28 cellular contexts compared by ENCODE assay signal in genomic region chr11:2247496-2247895, GRCh38. TPM values are rescaled to one million over a fixed set of nuclear protein-coding genes. Genes with fewer than 3 reads are reported as not detected.
"Had no signal": no experiment of that assay in that cellular context is flagged by ENCODE, and none has a peak within 500 bp of the region (broad histone marks: within the 10 kb centered on the region; RNA-seq: fewer than 3 reads in every experiment).

No MANE protein-coding gene starts in this region.

- H3K27ac ChIP-seq: adrenal gland, body of pancreas, breast epithelium, KMS-11, Peyer's patch, SJSA1 had no signal

- H3K27ac Mint-ChIP-seq: activated CD4-positive, alpha-beta T cell treated with anti-CD3 and anti-CD28 coated beads, Interleukin-2, amount 10 ng/mL, durations not matched to agents 24 days and 14 days; activated CD8-positive, alpha-beta T cell treated with anti-CD3 and anti-CD28 coated beads, Interleukin-2, amount 10 ng/mL, durations not matched to agents 7 days and 5 days; activated naive CD4-positive, alpha-beta T cell treated with anti-CD3 and anti-CD28 coated beads, Interleukin-2, amount 50 U/mL, for 24 hours; activated T-cell treated with anti-CD3 and anti-CD28 coated beads, Interleukin-2, amount 50 U/mL, for 24 hours; activated T-helper 2 cell treated with anti-CD3 and anti-CD28 coated beads, Interferon-gamma antibody, Interleukin-2, Interleukin-4, amounts not matched to agents 10 μg/mL and 5 μg/mL and 100 μg/mL, durations not matched to agents 14 hours and 24 hours and 36 hours had no signal

- H3K4me3 ChIP-seq: adrenal gland, body of pancreas, breast epithelium, Peyer's patch, SJSA1 had no signal

- H3K4me1 ChIP-seq: adrenal gland, body of pancreas, breast epithelium, Peyer's patch, SJSA1 had no signal

- H3K27me3 Mint-ChIP-seq: activated naive CD4-positive, alpha-beta T cell treated with anti-CD3 and anti-CD28 coated beads, Interleukin-2, amount 50 U/mL, for 24 hours; activated T-cell treated with anti-CD3 and anti-CD28 coated beads, Interleukin-2, amount 50 U/mL, for 24 hours had no signal

- H3K36me3 ChIP-seq: adrenal gland, breast epithelium, Peyer's patch, SJSA1 had no signal

- H3K9me3 Mint-ChIP-seq: activated CD4-positive, alpha-beta T cell treated with anti-CD3 and anti-CD28 coated beads, Interleukin-2, amount 10 ng/mL, durations not matched to agents 24 days and 14 days; activated naive CD4-positive, alpha-beta T cell treated with anti-CD3 and anti-CD28 coated beads, Interleukin-2, amount 50 U/mL, for 24 hours; activated T-cell treated with anti-CD3 and anti-CD28 coated beads, Interleukin-2, amount 50 U/mL, for 24 hours; activated T-helper 2 cell treated with anti-CD3 and anti-CD28 coated beads, Interferon-gamma antibody, Interleukin-2, Interleukin-4, amounts not matched to agents 10 μg/mL and 5 μg/mL and 100 μg/mL, durations not matched to agents 14 hours and 24 hours and 36 hours had no signal

- H3K9ac ChIP-seq: KMS-11 had no signal

- H3K4me2 ChIP-seq: KMS-11 had no signal

- H3K36me3 Mint-ChIP-seq: activated naive CD4-positive, alpha-beta T cell treated with anti-CD3 and anti-CD28 coated beads, Interleukin-2, amount 50 U/mL, for 24 hours had no signal

- DNase-seq: activated CD4-positive, alpha-beta T cell treated with anti-CD3 and anti-CD28 coated beads, Interleukin-2, amount 10 ng/mL, durations not matched to agents 24 days and 14 days; activated CD4-positive, alpha-beta T cell treated with anti-CD3 and anti-CD28 coated beads, Interleukin-2, amount 50 U/mL, for 48 hours; activated CD8-positive, alpha-beta T cell treated with anti-CD3 and anti-CD28 coated beads, Interleukin-2, amount 10 ng/mL, durations not matched to agents 7 days and 5 days; activated gamma-delta T cell; activated naive CD4-positive, alpha-beta T cell treated with Interleukin-2 at 50 U/mL for 16 hours; activated T-cell treated with anti-CD3 and anti-CD28 coated beads, Interleukin-2, amount 50 U/mL, for 24 hours; adrenal gland; body of pancreas; NCI-H1105; NCI-H1417 treated with DMSO at 0.1 percent for 48 hours; NCI-H187 treated with DMSO at 0.1 percent for 48 hours; NCI-H2081; NCI-H2171 treated with DMSO at 0.1 percent for 48 hours; NCI-H2227 treated with DMSO at 0.1 percent for 48 hours; NCI-H446; NCI-H510A treated with DMSO at 0.1 percent for 48 hours; Peyer's patch; RPMI8226; SHP77 treated with DMSO at 0.1 percent for 48 hours had no signal

- H3K9me3 ChIP-seq: body of pancreas, SJSA1 had no signal

- ATAC-seq: activated CD8-positive, alpha-beta T cell treated with anti-CD3 and anti-CD28 coated beads, Interleukin-2, amount 10 ng/mL, durations not matched to agents 7 days and 5 days; body of pancreas had no signal

- H3K27me3 ChIP-seq: body of pancreas, breast epithelium, Peyer's patch had no signal

- H3K4me1 Mint-ChIP-seq: activated CD4-positive, alpha-beta T cell treated with anti-CD3 and anti-CD28 coated beads, Interleukin-2, amount 10 ng/mL, durations not matched to agents 24 days and 14 days; activated naive CD4-positive, alpha-beta T cell treated with anti-CD3 and anti-CD28 coated beads, Interleukin-2, amount 50 U/mL, for 24 hours had no signal

- H3K4me3 Mint-ChIP-seq: activated CD4-positive, alpha-beta T cell treated with anti-CD3 and anti-CD28 coated beads, Interleukin-2, amount 10 ng/mL, durations not matched to agents 24 days and 14 days; activated CD8-positive, alpha-beta T cell treated with anti-CD3 and anti-CD28 coated beads, Interleukin-2, amount 10 ng/mL, durations not matched to agents 7 days and 5 days; activated naive CD4-positive, alpha-beta T cell treated with anti-CD3 and anti-CD28 coated beads, Interleukin-2, amount 50 U/mL, for 24 hours; activated T-cell treated with anti-CD3 and anti-CD28 coated beads, Interleukin-2, amount 50 U/mL, for 24 hours had no signal

RNA-seq across cellular contexts. Expression of gene ASCL2, which starts 22.9 kb away (rescaled TPM):
- total RNA-seq: astrocyte; cardiac septum; MCF 10A; SJSA1; T-helper 1 cell treated with Interleukin-12 subunit alpha and Interleukin-12 subunit beta and Interleukin-4 antibody, amounts not matched to agents 30 ng/mL and 1 ng/mL, for 36 hours had no signal

RNA-seq across cellular contexts. Expression of gene C11orf21, which starts 54.2 kb away (rescaled TPM):
- total RNA-seq: astrocyte, MCF 10A had no signal

RNA-seq across cellular contexts. Expression of gene TSPAN32, which starts 54.3 kb away (rescaled TPM):
- total RNA-seq: astrocyte, MCF 10A had no signal
